Comparison of ENCODE assay signal across 15 cellular contexts in the genomic region with DNA sequence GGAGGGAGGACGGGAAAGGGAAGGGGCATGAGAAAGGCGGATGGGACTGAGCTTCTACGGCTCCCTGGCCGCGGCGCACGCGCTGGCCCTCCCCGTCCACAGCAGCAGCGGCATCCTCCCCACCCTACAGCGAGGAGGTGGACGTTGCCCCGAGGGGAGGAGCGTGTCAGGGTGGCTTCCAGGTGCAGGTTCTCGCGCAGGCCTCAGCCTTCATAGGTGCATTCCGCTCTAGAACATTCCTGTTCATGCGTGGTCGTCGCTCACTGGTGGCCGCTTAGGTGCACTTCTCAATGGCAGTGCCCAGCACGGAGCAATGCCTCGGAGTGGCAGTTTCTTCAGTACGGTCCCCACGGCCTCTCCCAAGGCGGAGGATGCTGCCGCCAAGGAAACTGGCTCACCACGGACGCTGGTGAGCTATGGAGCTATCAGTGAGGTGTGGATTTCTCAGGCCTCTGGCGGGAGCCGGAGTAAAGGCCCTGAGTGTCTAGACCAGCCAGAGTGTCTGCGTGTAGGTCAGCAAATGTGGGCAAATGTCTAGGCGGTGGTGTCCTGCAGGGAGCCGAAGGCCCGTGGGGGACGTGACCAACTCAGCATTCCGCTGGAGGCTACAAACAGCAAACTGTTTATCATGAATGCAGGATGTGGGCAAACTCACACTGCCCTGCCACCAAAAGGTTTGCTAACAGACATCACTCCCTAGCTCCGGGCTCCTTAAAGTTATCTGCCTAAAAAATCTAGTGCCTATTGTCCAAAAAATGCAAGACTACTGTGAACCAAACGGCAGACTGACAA. TPM values are rescaled to one million over a fixed set of nuclear protein-coding genes. Genes with fewer than 3 reads are reported as not detected.
DNase-seq lines count a peak whose midpoint lies in the region; ATAC-seq, FAIRE-seq and TF ChIP-seq lines count a peak whose summit lies in the region.
"Had no signal": no experiment of that assay in that cellular context is flagged by ENCODE, and none has a peak within 500 bp of the region (broad histone marks: within the 10 kb centered on the region; RNA-seq: fewer than 3 reads in every experiment).

No MANE protein-coding gene starts in this region.

- H4K20me1 ChIP-seq in keratinocyte (ENCODE audit: control insufficient read depth, extremely low read depth, insufficient read depth, low read length), result no peaks in the 10 kb centered on the region

- CTCF ChIA-PET in Caco-2 (lab: Charles Lee), result no interaction called here

- POLR2A ChIA-PET in Caco-2 (lab: Charles Lee), result no interaction called here

- peak overlapping the region; percentile 62 for H3K4me3 Mint-ChIP-seq in Caco-2 (ENCODE audit: unreplicated experiment)
- no peak overlapping the region for H3K4me3 Mint-ChIP-seq in osteocyte (ENCODE audit: unreplicated experiment)
- no peak overlapping the region for H3K4me3 Mint-ChIP-seq in endodermal cell

- H3K9ac ChIP-seq in keratinocyte (ENCODE audit: control insufficient read depth, extremely low read depth, insufficient read depth, low read length), result no peak overlapping the region
- H3K9ac ChIP-seq in endodermal cell (ENCODE audit: extremely low read depth, low read length, poor library complexity, severe bottlenecking), result no peak overlapping the region

- 93 to 95% methylated on average over 23 to 39 of the region's 39 CpGs for WGBS in endodermal cell (ENCODE audit: insufficient coverage in 1 of 2, insufficient read length in 1 of 2), 2 experiments

- H3K36me3 Mint-ChIP-seq in Caco-2 (ENCODE audit: insufficient read depth, unreplicated experiment) (no peaks in the 10 kb centered on the region), osteocyte (ENCODE audit: unreplicated experiment) (no peaks in the 10 kb centered on the region), endodermal cell (ENCODE audit: low read depth) (no peaks in the 10 kb centered on the region)
- H3K36me3 Mint-ChIP-seq: CD14-positive monocyte; stimulated activated memory B cell treated with anti-CD40 and anti-IgM and Interleukin-4, amounts not matched to agents 10 μg/mL and 1 μg/mL and 100 μg/mL, for 72 hours had no signal

- H3K4me1 Mint-ChIP-seq in Caco-2 (ENCODE audit: low read depth, unreplicated experiment) (peaks cover 22% of the 10 kb centered on the region), osteocyte (ENCODE audit: unreplicated experiment) (no peaks in the 10 kb centered on the region), endodermal cell (peaks cover 33% of the 10 kb centered on the region)

- H3K9me1 ChIP-seq in keratinocyte (ENCODE audit: control insufficient read depth, extremely low read depth, insufficient read depth, low read length), result no peaks in the 10 kb centered on the region

- H3K9me3 ChIP-seq in Caco-2, result no peaks in the 10 kb centered on the region
- H3K9me3 ChIP-seq in keratinocyte (ENCODE audit: control insufficient read depth, low read depth, low read length), result no peaks in the 10 kb centered on the region
- H3K9me3 ChIP-seq in endodermal cell (ENCODE audit: control insufficient read depth, low read length), result no peaks in the 10 kb centered on the region
- H3K9me3 ChIP-seq: HAP-1 had no signal

- no peak overlapping the region for H3K27ac ChIP-seq in keratinocyte (ENCODE audit: control insufficient read depth, insufficient read depth, low read length)
- no peak overlapping the region for H3K27ac ChIP-seq in endodermal cell (ENCODE audit: low read depth, low read length)

- no peaks in the 10 kb centered on the region for H3K27me3 Mint-ChIP-seq in Caco-2 (ENCODE audit: insufficient read depth, unreplicated experiment)
- peaks cover 40% of the 10 kb centered on the region for H3K27me3 Mint-ChIP-seq in osteocyte (ENCODE audit: unreplicated experiment)
- H3K27me3 Mint-ChIP-seq in endodermal cell (ENCODE audit: insufficient read depth), result peaks cover 14% of the 10 kb centered on the region

- dilution Hi-C loops in keratinocyte (cut with MboI; ENCODE audit: extremely low pct_ligation_motif_present, low sequenced_read_pairs), result no loop called here

- H3K9me3 Mint-ChIP-seq in Caco-2 (ENCODE audit: unreplicated experiment) (no peaks in the 10 kb centered on the region), osteocyte (ENCODE audit: unreplicated experiment) (no peaks in the 10 kb centered on the region), endodermal cell (no peaks in the 10 kb centered on the region)
- H3K9me3 Mint-ChIP-seq: stimulated activated memory B cell treated with anti-CD40 and anti-IgM and Interleukin-4, amounts not matched to agents 10 μg/mL and 1 μg/mL and 100 μg/mL, for 72 hours had no signal

- no peaks in the 10 kb centered on the region for H3K79me2 ChIP-seq in keratinocyte (ENCODE audit: control insufficient read depth, insufficient read depth, low read length)

- H3K27me3 ChIP-seq in Caco-2 (replicated peaks; ENCODE audit: control insufficient read depth, insufficient read depth, low read length) (no peaks in the 10 kb centered on the region), keratinocyte (ENCODE audit: control insufficient read depth, extremely low read depth, insufficient read depth, low read length) (peaks cover 28% of the 10 kb centered on the region), endodermal cell (ENCODE audit: control insufficient read depth, insufficient read depth, low read length, poor library complexity, severe bottlenecking) (no peaks in the 10 kb centered on the region)

- FAIRE-seq in keratinocyte (lab: Jason Lieb, UNC), result no peak
- FAIRE-seq: GM18507 had no signal

- H3K27ac Mint-ChIP-seq in Caco-2 (ENCODE audit: unreplicated experiment), result peak overlapping the region; percentile 60
- no peak overlapping the region for H3K27ac Mint-ChIP-seq in osteocyte (ENCODE audit: unreplicated experiment)
- H3K27ac Mint-ChIP-seq in endodermal cell, result no peak overlapping the region
- H3K27ac Mint-ChIP-seq: CD14-positive monocyte; stimulated activated memory B cell treated with anti-CD40 and anti-IgM and Interleukin-4, amounts not matched to agents 10 μg/mL and 1 μg/mL and 100 μg/mL, for 72 hours had no signal

- BruUV-seq in Caco-2 (replicated peaks; lab: Mats Ljungman, UMichigan), result no TSS peak

- peak overlapping the region; percentile 51 for H3K4me3 ChIP-seq in Caco-2 (ENCODE audit: low read depth, low read length)
- H3K4me3 ChIP-seq in keratinocyte (ENCODE audit: control insufficient read depth in 2 of 3, extremely low read depth in 1 of 3, insufficient read depth in 2 of 3, low read depth in 1 of 3, low read length in 3 of 3), result peak overlapping the region in 2 of 3 experiments; percentile 14 to 38
- no peak overlapping the region for H3K4me3 ChIP-seq in endodermal cell (ENCODE audit: low read length)
- H3K4me3 ChIP-seq: HAP-1 had no signal

- peak; percentile 75 to 86 for DNase-seq in Caco-2
- peak; percentile 83 for DNase-seq in RPMI7951 (ENCODE audit: low read depth)
- DNase-seq in keratinocyte (ENCODE audit: low read depth, low spot score), result no peak
- peak; percentile 69 for DNase-seq in osteocyte (ENCODE audit: extremely low spot score, unreplicated experiment)
- DNase-seq in EL, result no peak
- DNase-seq in NCI-H1092 treated with DMSO at 0.1 percent for 48 hours (lab: John Stamatoyannopoulos, UW), result no peak
- DNase-seq in endodermal cell, result no peak
- DNase-seq: activated CD4-positive, alpha-beta T cell treated with anti-CD3 and anti-CD28 coated beads for 1 hour; NCI-H2081 treated with DMSO at 0.1 percent for 48 hours; stimulated activated CD4-positive, alpha-beta T cell treated with anti-CD3 and anti-CD28 coated beads, Interleukin-2, amount 100 ng/mL, for 48 hours had no signal

- H3K4me1 ChIP-seq in Caco-2 (peaks cover 17% of the 10 kb centered on the region), keratinocyte (ENCODE audit: control insufficient read depth, extremely low read depth, insufficient read depth, low read length) (peaks cover 4% of the 10 kb centered on the region), endodermal cell (ENCODE audit: control insufficient read depth, insufficient read depth, low read length) (no peaks in the 10 kb centered on the region)

- intact Hi-C loops in Caco-2 (cut with micrococcal nuclease; ENCODE audit: unreplicated experiment), result loop anchor here (1.0 to 2.0 kb wide), 2 partner anchors 9 to 120 kb away; no protein-coding TSS in a partner anchor

- H2AFZ ChIP-seq in keratinocyte (ENCODE audit: control insufficient read depth, low read length), result peak overlapping the region; percentile 46

- H3K36me3 ChIP-seq in Caco-2 (ENCODE audit: control insufficient read depth, insufficient read depth, low read length) (no peaks in the 10 kb centered on the region), keratinocyte (ENCODE audit: control insufficient read depth in 2 of 2, extremely low read depth in 1 of 2, insufficient read depth in 2 of 2, low read length in 2 of 2) (no peaks in the 10 kb centered on the region), endodermal cell (ENCODE audit: control insufficient read depth, insufficient read depth, low read length) (no peaks in the 10 kb centered on the region)
- H3K36me3 ChIP-seq: HAP-1 had no signal

- TF ChIP-seq CTCF in Caco-2 (IDR thresholded peaks at IDR 0.05; ENCODE audit: insufficient read depth in 1 of 2, low read depth in 1 of 2, low read length in 1 of 2, severe bottlenecking in 1 of 2, unreplicated experiment in 1 of 2), result no peak
- no peak for TF ChIP-seq CTCF in keratinocyte (optimal IDR thresholded peaks at IDR 0.05 in 1 of 3, IDR thresholded peaks at IDR 0.05 in 1 of 3, conservative IDR thresholded peaks at IDR 0.05 in 1 of 3; ENCODE audit: extremely low read depth in 1 of 3, insufficient read depth in 2 of 3, low read length in 3 of 3)
- TF ChIP-seq CTCF in osteocyte (IDR thresholded peaks at IDR 0.05), result no peak
- TF ChIP-seq CTCF in endodermal cell (conservative IDR thresholded peaks at IDR 0.05), result no peak

- no peak for ATAC-seq in GM18511 (IDR thresholded peaks at IDR 0.05; ENCODE audit: unreplicated experiment)
- ATAC-seq: stimulated activated memory B cell treated with anti-CD40 and anti-IgM and Interleukin-4, amounts not matched to agents 10 μg/mL and 1 μg/mL and 100 μg/mL, for 72 hours had no signal

- peak overlapping the region; percentile 60 for H3K4me2 ChIP-seq in keratinocyte (ENCODE audit: control insufficient read depth, extremely low read depth, insufficient read depth, low read depth, low read length)

RNA-seq across cellular contexts. Expression of a gene that starts 29.4 kb away (rescaled TPM):
- total RNA-seq in Caco-2 (2022) (177 TPM in 2 replicates), osteocyte (67.3 and 72.2 TPM in 2 replicates), endodermal cell (100 to 1,000 TPM; 214 to 239 TPM)
- total RNA-seq in RPMI7951 (2014; rRNA removed; shearing (Covaris generic)), result 41.6 and 46.6 TPM in 2 replicates
- polyA plus RNA-seq in keratinocyte, result 36.4 to 46.5 TPM (median 40.7 TPM) in 3 replicates
- polyA plus RNA-seq in keratinocyte (2011; ENCODE audit: low read depth), result 289 TPM
- 23.4 and 24.1 TPM in 2 replicates for polyA plus RNA-seq in keratinocyte (2011; cell fraction: cytosol; rRNA removed)
- polyA plus RNA-seq in keratinocyte (2011; cell fraction: nucleus; rRNA removed), result 96.3 and 122 TPM in 2 replicates
- polyA plus RNA-seq in keratinocyte (2012; ENCODE audit: low replicate concordance), result 46.0 and 83.8 TPM in 2 replicates
- 42.2 to 120 TPM (median 58.9 TPM) in 3 replicates for polyA minus RNA-seq in keratinocyte
- 37.8 TPM for polyA minus RNA-seq in keratinocyte (2011; cell fraction: cytosol; rRNA and poly(A)+ RNA removed)
- polyA minus RNA-seq in keratinocyte (2011; cell fraction: nucleus; rRNA and poly(A)+ RNA removed), result 119 and 181 TPM in 2 replicates
- 167 TPM for polyA plus RNA-seq in endodermal cell (2013, experiment 1 of 2)
- 150 TPM for polyA plus RNA-seq in endodermal cell (2013, experiment 2 of 2)

Comparison
In these comparisons a context has a peak if more than half of its experiments do, and no peak if none do; other contexts are left out.
1. DNase-seq: peak in Caco-2 (2 of 2), RPMI7951 (single experiment) and osteocyte (single experiment); none in keratinocyte (single experiment), EL (single experiment), NCI-H1092 treated with DMSO at 0.1 percent for 48 hours (single experiment) and endodermal cell (single experiment).